Comparison of ENCODE assay signal across 9 cellular contexts in the genomic region with DNA sequence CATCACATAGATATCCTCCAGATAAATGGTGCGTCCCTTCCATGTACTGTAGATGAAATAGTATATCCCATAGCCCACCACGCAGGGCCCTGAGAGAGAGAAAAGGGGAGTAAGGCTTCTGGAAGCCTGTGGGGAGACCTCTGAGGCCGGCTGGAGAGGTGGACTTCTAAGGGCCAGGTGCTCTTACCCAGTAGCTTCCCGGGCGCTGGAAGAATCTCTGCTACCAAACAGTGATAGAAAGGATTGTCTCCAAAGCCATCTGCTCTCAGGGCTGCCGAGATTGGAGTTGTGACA. TPM values are rescaled to one million over a fixed set of nuclear protein-coding genes. Genes with fewer than 3 reads are reported as not detected.
DNase-seq lines count a peak whose midpoint lies in the region; ATAC-seq, FAIRE-seq and TF ChIP-seq lines count a peak whose summit lies in the region.
"Had no signal": no experiment of that assay in that cellular context is flagged by ENCODE, and none has a peak within 500 bp of the region (broad histone marks: within the 10 kb centered on the region; RNA-seq: fewer than 3 reads in every experiment).

No MANE protein-coding gene starts in this region.

- peaks cover 0 to 17% of the 10 kb centered on the region in 2 experiments; a peak in 4 of 5 replicates for H3K4me1 ChIP-seq in K562 (replicated peaks in 1 of 2; ENCODE audit: control insufficient read depth in 2 of 2, insufficient read depth in 2 of 2, low read length in 2 of 2)
- peaks cover 0 to 64% (median 26%) of the 10 kb centered on the region in 4 donors for H3K4me1 ChIP-seq in right lobe of liver
- H3K4me1 ChIP-seq in tibial artery: peaks cover 0 to 18% (median 9%) of the 10 kb centered on the region in 4 donors

- CTCF ChIA-PET in activated CD4-positive, alpha-beta T cell treated with anti-CD3 and anti-CD28 coated beads, Interleukin-2, amount 10 ng/mL, durations not matched to agents 7 days and 5 days (lab: Charles Lee): interaction anchor here (1.3 to 2.4 kb wide), 7 partner anchors 9 to 61 kb away, joined by 3 to 18 read pairs (median 5); partner anchors contain the start of genes ATP1B2, FXR2, SOX15 and TP53
- CTCF ChIA-PET in K562 (lab: Yijun Ruan, JAX; ENCODE audit: low intra/inter-chr PET ratio): no interaction called here

- H2AFZ ChIP-seq in K562 (ENCODE audit: low read depth, low read length): no peak overlapping the region

- no peak for TF ChIP-seq RAD21 in K562 (CRISPR knock-in tag; conservative IDR thresholded peaks at IDR 0.05 in 1 of 2, IDR thresholded peaks at IDR 0.05 in 1 of 2)

- H3K36me3 Mint-ChIP-seq in activated CD4-positive, alpha-beta T cell treated with anti-CD3 and anti-CD28 coated beads, Interleukin-2, amount 10 ng/mL, durations not matched to agents 7 days and 5 days (ENCODE audit: low read depth): peaks cover 4% of the 10 kb centered on the region

- H3K27ac Mint-ChIP-seq in activated CD4-positive, alpha-beta T cell treated with anti-CD3 and anti-CD28 coated beads, Interleukin-2, amount 10 ng/mL, durations not matched to agents 7 days and 5 days: peak overlapping the region; percentile 85

- H3K9me1 ChIP-seq in K562 (ENCODE audit: control insufficient read depth, insufficient read depth, low read length): no peaks in the 10 kb centered on the region

- peak overlapping the region in 1 of 2 experiments; percentile 92; a peak in 2 of 4 replicates for H3K9ac ChIP-seq in K562 (ENCODE audit: insufficient read depth in 1 of 2, low read depth in 2 of 2, low read length in 2 of 2)

- 0% methylated on average over 3 of the region's 6 CpGs for WGBS in K562 (ENCODE audit: insufficient coverage, low coverage, missing lambda C conversion rate)
- WGBS in right lobe of liver (ENCODE audit: insufficient coverage, low coverage, low lambda C conversion rate, missing lambda C conversion rate): 7% methylated on average over 6 of the region's 6 CpGs

- TF ChIP-seq EP300 in K562 (IDR thresholded peaks at IDR 0.05; ENCODE audit: low read length): no peak

- no peak for FAIRE-seq in K562 (lab: Jason Lieb, UNC)

- ATAC-seq in K562 (no peak), right lobe of liver (peak in 1 of 4 donors; percentile 1), GM19452 (IDR thresholded peaks at IDR 0.05; ENCODE audit: unreplicated experiment) (no peak), GM19351 (IDR thresholded peaks at IDR 0.05; ENCODE audit: unreplicated experiment) (no peak)

- no peak for TF ChIP-seq POLR2A in K562 (conservative IDR thresholded peaks at IDR 0.05)
- no peak for TF ChIP-seq POLR2A in right lobe of liver (IDR thresholded peaks at IDR 0.05)

- H3K4me3 ChIP-seq in K562 (peak overlapping the region; percentile 51), right lobe of liver (peak overlapping the region; percentile 59 to 88 (median 87)), tibial artery (peak overlapping the region; percentile 67 to 69)

- H3K4me2 ChIP-seq in K562 (ENCODE audit: insufficient read depth, low read length): peak overlapping the region; percentile 77

- H3K9me3 ChIP-seq in K562 (replicated peaks; ENCODE audit: control insufficient read depth, insufficient read depth, low read depth, low read length) (no peaks in the 10 kb centered on the region), right lobe of liver (no peaks in the 10 kb centered on the region), tibial artery (no peaks in the 10 kb centered on the region)

- H3K4me3 Mint-ChIP-seq in activated CD4-positive, alpha-beta T cell treated with anti-CD3 and anti-CD28 coated beads, Interleukin-2, amount 10 ng/mL, durations not matched to agents 7 days and 5 days: peak overlapping the region; percentile 91

- no peaks in the 10 kb centered on the region for H3K27me3 Mint-ChIP-seq in activated CD4-positive, alpha-beta T cell treated with anti-CD3 and anti-CD28 coated beads, Interleukin-2, amount 10 ng/mL, durations not matched to agents 7 days and 5 days

- no peak for DNase-seq in activated CD4-positive, alpha-beta T cell treated with anti-CD3 and anti-CD28 coated beads, Interleukin-2, amount 10 ng/mL, durations not matched to agents 7 days and 5 days
- no peak for DNase-seq in activated CD4-positive, alpha-beta T cell treated with anti-CD3 and anti-CD28 coated beads for 48 hours
- DNase-seq in K562 (ENCODE audit: extremely low read depth in 1 of 4, low spot score in 3 of 4) (no peak), right lobe of liver (no peak), tibial artery (no peak), NCI-H510A (lab: John Stamatoyannopoulos, UW) (no peak)

- no peaks in the 10 kb centered on the region for H3K79me2 ChIP-seq in K562 (ENCODE audit: control insufficient read depth, insufficient read depth, low read length)

- H3K27ac ChIP-seq in K562 (ENCODE audit: extremely low read depth, low read depth, low read length): no peak overlapping the region
- H3K27ac ChIP-seq in right lobe of liver: peak overlapping the region; percentile 91 to 98 (median 93)
- H3K27ac ChIP-seq in tibial artery: peak overlapping the region; percentile 85 to 92

- TF ChIP-seq CTCF in K562 (IDR thresholded peaks at IDR 0.05 in 2 of 3, conservative IDR thresholded peaks at IDR 0.05 in 1 of 3; ENCODE audit: insufficient read depth in 2 of 3, low read depth in 1 of 3, low read length in 3 of 3) (no peak), right lobe of liver (IDR thresholded peaks at IDR 0.05) (no peak), tibial artery (IDR thresholded peaks at IDR 0.05) (no peak)

- in situ Hi-C loops in K562 (cut with MboI): no loop called here

- H3K9me3 Mint-ChIP-seq in activated CD4-positive, alpha-beta T cell treated with anti-CD3 and anti-CD28 coated beads, Interleukin-2, amount 10 ng/mL, durations not matched to agents 7 days and 5 days: no peaks in the 10 kb centered on the region

- intact Hi-C loops in K562 (cut with micrococcal nuclease): no loop called here
- intact Hi-C loops in right lobe of liver (cut with DNase I): no loop called here
- intact Hi-C loops in tibial artery (cut with DNase I; ENCODE audit: low total_unique reads): loop anchor here (5.0 to 10.0 kb wide), 2 partner anchors 60 to 62 kb away; partner anchors contain the start of genes SENP3, TP53 and WRAP53

- peaks cover 14% of the 10 kb centered on the region for H3K4me1 Mint-ChIP-seq in activated CD4-positive, alpha-beta T cell treated with anti-CD3 and anti-CD28 coated beads, Interleukin-2, amount 10 ng/mL, durations not matched to agents 7 days and 5 days

- H4K20me1 ChIP-seq in K562 (replicated peaks; ENCODE audit: control insufficient read depth, insufficient read depth, low read length): no peaks in the 10 kb centered on the region

- H3K27me3 ChIP-seq in K562 (ENCODE audit: control insufficient read depth in 2 of 2, insufficient read depth in 2 of 2, low read length in 2 of 2) (no peaks in the 10 kb centered on the region), right lobe of liver (no peaks in the 10 kb centered on the region), tibial artery (no peaks in the 10 kb centered on the region)

- H3K36me3 ChIP-seq in K562 (ENCODE audit: control insufficient read depth, insufficient read depth, low read length) (no peaks in the 10 kb centered on the region), right lobe of liver (no peaks in the 10 kb centered on the region), tibial artery (peaks cover 0 to 5% (median 3%) of the 10 kb centered on the region in 3 donors)

- no TSS peak for BruUV-seq in K562 (replicated peaks; lab: Mats Ljungman, UMichigan)

- POLR2A ChIA-PET in activated CD4-positive, alpha-beta T cell treated with anti-CD3 and anti-CD28 coated beads, Interleukin-2, amount 10 ng/mL, durations not matched to agents 7 days and 5 days (lab: Charles Lee): no interaction called here
- POLR2A ChIA-PET in K562 (lab: Yijun Ruan, JAX): interaction anchor here (0.7 to 3.5 kb wide), 5 partner anchors 9 to 60 kb away, joined by 3 to 38 read pairs (median 5); partner anchors contain the start of genes FXR2, TP53 and WRAP53

RNA-seq across cellular contexts. Expression of gene SAT2, which starts 0.7 kb away (rescaled TPM):
- total RNA-seq in activated CD4-positive, alpha-beta T cell treated with anti-CD3 and anti-CD28 coated beads, Interleukin-2, amount 10 ng/mL, durations not matched to agents 7 days and 5 days: 10 to 100 TPM; 18.5 to 23.6 TPM
- 6.7 and 7.8 TPM in 2 replicates for total RNA-seq in K562 (2011; cell fraction: chromatin; rRNA removed; ENCODE audit: low replicate concordance)
- 4.7 and 5.5 TPM in 2 replicates for total RNA-seq in K562 (2011; cell fraction: nucleolus; rRNA removed)
- 5.3 and 6.5 TPM in 2 replicates for total RNA-seq in K562 (2011; cell fraction: nucleoplasm; rRNA removed)
- total RNA-seq in K562 (2014; rRNA removed) (3.7 and 5.2 TPM in 2 replicates), K562 (2014; rRNA removed; fragmentation: Illumina TruSeq; extraction: Trizol) (4.6 and 5.3 TPM in 2 replicates), K562 (2015; rRNA removed; fragmentation: Illumina TruSeq; extraction: Trizol) (8.0 and 8.8 TPM in 2 replicates), K562 (2021) (6.7 and 7.5 TPM in 2 replicates), right lobe of liver (100 to 1,000 TPM in 5 of 6 experiments, 10 to 100 TPM in 1; 99.3 to 187 (median 120) TPM)
- polyA plus RNA-seq in K562 (2011; rRNA removed) (3.3 and 3.9 TPM in 2 replicates), K562 (2014; fragmentation: Illumina TruSeq; extraction: Trizol) (4.9 and 5.7 TPM in 2 replicates), K562 (2014; fragmentation: Nextera tagmentation; extraction: Ambion mirVana) (1 to 10 TPM; 2.0 to 3.6 TPM), K562 (2014; rRNA removed) (4.9 and 7.0 TPM in 2 replicates)
- polyA plus RNA-seq in K562 (2011; cell fraction: cytosol; rRNA removed): 1.8 and 3.3 TPM in 2 replicates
- 12.0 and 17.8 TPM in 2 replicates for polyA plus RNA-seq in K562 (2011; cell fraction: nucleus; rRNA removed)
- polyA plus RNA-seq in K562 (2012): 11.6 and 30.1 TPM in 2 replicates
- polyA minus RNA-seq in K562 (2011; rRNA and poly(A)+ RNA removed): 1.1 and 2.0 TPM in 2 replicates
- not detected in 2 replicates for polyA minus RNA-seq in K562 (2011; cell fraction: cytosol; rRNA and poly(A)+ RNA removed)
- 1.6 and 1.9 TPM in 2 replicates for polyA minus RNA-seq in K562 (2011; cell fraction: nucleus; rRNA and poly(A)+ RNA removed)

RNA-seq across cellular contexts. Expression of gene SHBG, which starts 3.0 kb away (rescaled TPM):
- total RNA-seq in activated CD4-positive, alpha-beta T cell treated with anti-CD3 and anti-CD28 coated beads, Interleukin-2, amount 10 ng/mL, durations not matched to agents 7 days and 5 days: not detected
- not detected in 2 replicates for total RNA-seq in K562 (2011; cell fraction: chromatin; rRNA removed; ENCODE audit: low replicate concordance)
- total RNA-seq in K562 (2011; cell fraction: nucleolus; rRNA removed): not detected in 2 replicates
- total RNA-seq in K562 (2011; cell fraction: nucleoplasm; rRNA removed): not detected in 2 replicates
- not detected in 2 replicates for total RNA-seq in K562 (2014; rRNA removed)
- total RNA-seq in K562 (2014; rRNA removed; fragmentation: Illumina TruSeq; extraction: Trizol): not detected in 2 replicates
- not detected in 2 replicates for total RNA-seq in K562 (2015; rRNA removed; fragmentation: Illumina TruSeq; extraction: Trizol)
- total RNA-seq in K562 (2021): not detected in 2 replicates
- polyA plus RNA-seq in K562 (2011; rRNA removed): not detected in 2 replicates
- polyA plus RNA-seq in K562 (2011; cell fraction: cytosol; rRNA removed): not detected in 2 replicates
- 0.23 TPM in 1 of 2 replicates, not detected in the other for polyA plus RNA-seq in K562 (2011; cell fraction: nucleus; rRNA removed)
- polyA plus RNA-seq in K562 (2012): 0.10 TPM in 1 of 2 replicates, not detected in the other
- not detected in 2 replicates for polyA plus RNA-seq in K562 (2014; fragmentation: Illumina TruSeq; extraction: Trizol)
- not detected for polyA plus RNA-seq in K562 (2014; fragmentation: Nextera tagmentation; extraction: Ambion mirVana)
- not detected in 2 replicates for polyA plus RNA-seq in K562 (2014; rRNA removed)
- polyA minus RNA-seq in K562 (2011; rRNA and poly(A)+ RNA removed): 0.53 TPM in 1 of 2 replicates, not detected in the other
- polyA minus RNA-seq in K562 (2011; cell fraction: cytosol; rRNA and poly(A)+ RNA removed): not detected in 2 replicates
- polyA minus RNA-seq in K562 (2011; cell fraction: nucleus; rRNA and poly(A)+ RNA removed): not detected in 2 replicates
- total RNA-seq in right lobe of liver: 10 to 100 TPM in 5 of 6 experiments, 1 to 10 TPM in 1; 2.4 to 70.2 (median 15.4) TPM
- total RNA-seq: T-helper 1 cell treated with Interleukin-12 subunit alpha and Interleukin-12 subunit beta and Interleukin-4 antibody, amounts not matched to agents 30 ng/mL and 1 ng/mL, for 36 hours had no signal

RNA-seq across cellular contexts. Expression of gene FXR2, which starts 12.2 kb away (rescaled TPM):
- 10 to 100 TPM; 27.5 to 28.8 TPM for total RNA-seq in activated CD4-positive, alpha-beta T cell treated with anti-CD3 and anti-CD28 coated beads, Interleukin-2, amount 10 ng/mL, durations not matched to agents 7 days and 5 days
- 55.0 and 77.8 TPM in 2 replicates for total RNA-seq in K562 (2011; cell fraction: chromatin; rRNA removed; ENCODE audit: low replicate concordance)
- total RNA-seq in K562 (2011; cell fraction: nucleolus; rRNA removed): 36.3 and 40.7 TPM in 2 replicates
- total RNA-seq in K562 (2011; cell fraction: nucleoplasm; rRNA removed): 44.5 and 48.9 TPM in 2 replicates
- total RNA-seq in K562 (2014; rRNA removed) (26.3 and 38.6 TPM in 2 replicates), K562 (2014; rRNA removed; fragmentation: Illumina TruSeq; extraction: Trizol) (20.2 and 21.4 TPM in 2 replicates), K562 (2015; rRNA removed; fragmentation: Illumina TruSeq; extraction: Trizol) (22.0 and 22.3 TPM in 2 replicates), K562 (2021) (28.3 and 29.9 TPM in 2 replicates), right lobe of liver (10 to 100 TPM; 14.3 to 23.2 (median 16.7) TPM)
- polyA plus RNA-seq in K562 (2011; rRNA removed) (24.5 and 35.0 TPM in 2 replicates), K562 (2014; fragmentation: Illumina TruSeq; extraction: Trizol) (41.0 and 49.3 TPM in 2 replicates), K562 (2014; fragmentation: Nextera tagmentation; extraction: Ambion mirVana) (1 to 10 TPM; 2.0 to 2.2 TPM), K562 (2014; rRNA removed) (28.4 and 35.0 TPM in 2 replicates)
- polyA plus RNA-seq in K562 (2011; cell fraction: cytosol; rRNA removed): 43.3 and 66.3 TPM in 2 replicates
- polyA plus RNA-seq in K562 (2011; cell fraction: nucleus; rRNA removed): 55.9 and 74.2 TPM in 2 replicates
- 23.8 and 29.2 TPM in 2 replicates for polyA plus RNA-seq in K562 (2012)
- polyA minus RNA-seq in K562 (2011; rRNA and poly(A)+ RNA removed): 18.4 and 23.0 TPM in 2 replicates
- 23.9 and 24.0 TPM in 2 replicates for polyA minus RNA-seq in K562 (2011; cell fraction: cytosol; rRNA and poly(A)+ RNA removed)
- 10.4 and 19.9 TPM in 2 replicates for polyA minus RNA-seq in K562 (2011; cell fraction: nucleus; rRNA and poly(A)+ RNA removed)

RNA-seq across cellular contexts. Expression of gene ATP1B2, which starts 23.8 kb away (rescaled TPM):
- total RNA-seq in activated CD4-positive, alpha-beta T cell treated with anti-CD3 and anti-CD28 coated beads, Interleukin-2, amount 10 ng/mL, durations not matched to agents 7 days and 5 days: under 1 TPM in 1 of 2 experiments, not detected in 1; 0.08 TPM
- total RNA-seq in K562 (2011; cell fraction: chromatin; rRNA removed; ENCODE audit: low replicate concordance): 5.0 and 5.9 TPM in 2 replicates
- total RNA-seq in K562 (2011; cell fraction: nucleolus; rRNA removed): 4.0 and 8.3 TPM in 2 replicates
- 9.5 and 11.4 TPM in 2 replicates for total RNA-seq in K562 (2011; cell fraction: nucleoplasm; rRNA removed)
- total RNA-seq in K562 (2014; rRNA removed) (0.23 and 1.1 TPM in 2 replicates), K562 (2014; rRNA removed; fragmentation: Illumina TruSeq; extraction: Trizol) (0.41 and 0.47 TPM in 2 replicates), K562 (2015; rRNA removed; fragmentation: Illumina TruSeq; extraction: Trizol) (0.25 and 0.68 TPM in 2 replicates), K562 (2021) (4.7 and 5.4 TPM in 2 replicates), right lobe of liver (1 to 10 TPM in 3 of 6 experiments, under 1 TPM in 3; 0.43 to 1.7 (median 0.91) TPM)
- polyA plus RNA-seq in K562 (2011; rRNA removed) (0.59 and 1.8 TPM in 2 replicates), K562 (2014; fragmentation: Illumina TruSeq; extraction: Trizol) (6.0 and 6.1 TPM in 2 replicates), K562 (2014; fragmentation: Nextera tagmentation; extraction: Ambion mirVana) (1 to 10 TPM in 1 of 2 experiments, under 1 TPM in 1; 0.99 to 2.4 TPM), K562 (2014; rRNA removed) (1.4 and 1.6 TPM in 2 replicates)
- 0.97 and 1.6 TPM in 2 replicates for polyA plus RNA-seq in K562 (2011; cell fraction: cytosol; rRNA removed)
- polyA plus RNA-seq in K562 (2011; cell fraction: nucleus; rRNA removed): 1.7 and 2.4 TPM in 2 replicates
- 1.4 and 2.6 TPM in 2 replicates for polyA plus RNA-seq in K562 (2012)
- polyA minus RNA-seq in K562 (2011; rRNA and poly(A)+ RNA removed): 0.93 and 2.0 TPM in 2 replicates
- 5.1 TPM in 2 replicates for polyA minus RNA-seq in K562 (2011; cell fraction: cytosol; rRNA and poly(A)+ RNA removed)
- 0.81 and 1.00 TPM in 2 replicates for polyA minus RNA-seq in K562 (2011; cell fraction: nucleus; rRNA and poly(A)+ RNA removed)

RNA-seq across cellular contexts. Expression of gene SOX15, which starts 37.0 kb away (rescaled TPM):
- total RNA-seq in activated CD4-positive, alpha-beta T cell treated with anti-CD3 and anti-CD28 coated beads, Interleukin-2, amount 10 ng/mL, durations not matched to agents 7 days and 5 days: under 1 TPM; 0.57 to 0.71 TPM
- 1.1 and 1.3 TPM in 2 replicates for total RNA-seq in K562 (2011; cell fraction: chromatin; rRNA removed; ENCODE audit: low replicate concordance)
- 1.2 TPM in 2 replicates for total RNA-seq in K562 (2011; cell fraction: nucleolus; rRNA removed)
- total RNA-seq in K562 (2011; cell fraction: nucleoplasm; rRNA removed): 0.37 and 1.1 TPM in 2 replicates
- total RNA-seq in K562 (2014; rRNA removed) (0.23 and 0.24 TPM in 2 replicates), K562 (2014; rRNA removed; fragmentation: Illumina TruSeq; extraction: Trizol) (not detected in 2 replicates), K562 (2015; rRNA removed; fragmentation: Illumina TruSeq; extraction: Trizol) (not detected in 2 replicates), K562 (2021) (0.16 TPM in 1 of 2 replicates, not detected in the other), right lobe of liver (not detected)
- polyA plus RNA-seq in K562 (2011; rRNA removed) (0.16 TPM in 1 of 2 replicates, not detected in the other), K562 (2014; fragmentation: Illumina TruSeq; extraction: Trizol) (not detected in 2 replicates), K562 (2014; fragmentation: Nextera tagmentation; extraction: Ambion mirVana) (under 1 TPM in 1 of 2 experiments, not detected in 1; 0.07 TPM), K562 (2014; rRNA removed) (0.33 TPM in 1 of 2 replicates, not detected in the other)
- polyA plus RNA-seq in K562 (2011; cell fraction: cytosol; rRNA removed): 0.09 and 0.19 TPM in 2 replicates
- polyA plus RNA-seq in K562 (2011; cell fraction: nucleus; rRNA removed): 0.76 and 1.2 TPM in 2 replicates
- polyA plus RNA-seq in K562 (2012): 1.1 and 1.9 TPM in 2 replicates
- polyA minus RNA-seq in K562 (2011; rRNA and poly(A)+ RNA removed): not detected in 2 replicates
- not detected in 2 replicates for polyA minus RNA-seq in K562 (2011; cell fraction: cytosol; rRNA and poly(A)+ RNA removed)
- polyA minus RNA-seq in K562 (2011; cell fraction: nucleus; rRNA and poly(A)+ RNA removed): 0.40 and 0.44 TPM in 2 replicates

Comparison
In these comparisons a context has a peak if more than half of its experiments do, and no peak if none do; other contexts are left out.
1. RNA of gene SAT2, which starts 0.7 kb away (total RNA-seq): 99.3 to 187 TPM in right lobe of liver; 18.5 to 23.6 TPM in activated CD4-positive, alpha-beta T cell treated with anti-CD3 and anti-CD28 coated beads, Interleukin-2, amount 10 ng/mL, durations not matched to agents 7 days and 5 days and 3.7 to 8.8 TPM in K562; every median in the first group is over 4 times any median in the second.
2. Peak in every context shown above with its lines, with median percentiles within 50 percentile points of each other: H3K4me3 ChIP-seq.